In the genomic region with DNA sequence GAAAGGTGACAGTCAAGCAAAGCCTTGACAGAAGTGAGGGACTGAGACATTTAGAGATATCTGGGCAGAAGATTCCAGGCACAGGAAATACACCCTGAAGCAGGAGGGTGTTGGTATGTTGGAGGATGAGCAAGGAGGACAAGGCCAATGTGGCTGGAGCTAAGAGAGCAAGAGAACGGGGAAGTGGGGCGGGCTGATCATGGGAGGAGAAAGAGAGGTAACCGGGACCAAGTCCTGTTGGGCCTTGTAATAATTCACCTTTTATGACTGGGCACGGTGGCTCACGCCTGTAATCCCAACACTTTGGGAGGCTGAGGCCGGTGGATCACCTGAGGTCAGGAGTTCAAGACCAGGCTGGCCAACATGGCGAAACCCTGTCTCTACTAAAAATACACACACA, we compare ENCODE assay signal across 10 cellular contexts. TPM values are rescaled to one million over a fixed set of nuclear protein-coding genes. Genes with fewer than 3 reads are reported as not detected.
A peak's percentile ranks its signal among the peaks of the same experiment; 100 is the strongest.
DNase-seq lines count a peak whose midpoint lies in the region; ATAC-seq and TF ChIP-seq lines count a peak whose summit lies in the region.
"Not testable (repeated sequence)": the region's sequence is repeated elsewhere in the genome, so short reads cannot be mapped to it uniquely, and the experiment has no call there.
"Had no signal": no experiment of that assay in that cellular context is flagged by ENCODE, and none has a peak within 500 bp of the region (broad histone marks: within the 10 kb centered on the region; RNA-seq: fewer than 3 reads in every experiment).

No MANE protein-coding gene starts in this region.

- not testable (repeated sequence) for H3K4me3 Mint-ChIP-seq in Calu3 (ENCODE audit: low read depth, unreplicated experiment); activated T-cell treated with anti-CD3 and anti-CD28 coated beads, Interleukin-2, amount 50 U/mL, for 72 hours; endodermal cell
- peak overlapping the region; percentile 42 for H3K4me3 Mint-ChIP-seq in neural crest cell

- not testable (repeated sequence) for H3K36me3 ChIP-seq in colonic mucosa; endodermal cell (ENCODE audit: control insufficient read depth, insufficient read depth, low read length)

- intact Hi-C loops in Calu3 (cut with micrococcal nuclease; ENCODE audit: unreplicated experiment); colonic mucosa (cut with DNase I); left colon (cut with DNase I, micrococcal nuclease): not testable (repeated sequence)

- not testable (repeated sequence) for H3K27me3 ChIP-seq in colonic mucosa
- H3K27me3 ChIP-seq in endodermal cell (ENCODE audit: control insufficient read depth, insufficient read depth, low read length, poor library complexity, severe bottlenecking), result peaks cover 28% of the 10 kb centered on the region

- H3K36me3 Mint-ChIP-seq in Calu3 (ENCODE audit: insufficient read depth, unreplicated experiment); endodermal cell (ENCODE audit: low read depth); neural crest cell (ENCODE audit: low read depth): not testable (repeated sequence)
- peaks cover 9 to 12% of the 10 kb centered on the region in 2 donors for H3K36me3 Mint-ChIP-seq in activated T-cell treated with anti-CD3 and anti-CD28 coated beads, Interleukin-2, amount 50 U/mL, for 72 hours (ENCODE audit: insufficient read depth in 2 of 2)

- not testable (repeated sequence) for H3K9me3 ChIP-seq in colonic mucosa; endodermal cell (ENCODE audit: control insufficient read depth, low read length)

- CTCF ChIA-PET in Calu3 (lab: Charles Lee), result not testable (repeated sequence)

- DNase-seq in Calu3; activated T-cell treated with anti-CD3 and anti-CD28 coated beads, Interleukin-2, amount 50 U/mL, for 72 hours; left colon; neural crest cell (ENCODE audit: low read depth, low spot score): not testable (repeated sequence)
- peak; percentile 31 for DNase-seq in colonic mucosa
- peak; percentile 20 for DNase-seq in endodermal cell
- DNase-seq in mesenteric fat pad (ENCODE audit: low spot score), result peak; percentile 78

- H3K9ac ChIP-seq in colonic mucosa (ENCODE audit: low read depth in 2 of 2, low read length in 2 of 2); endodermal cell (ENCODE audit: extremely low read depth, low read length, poor library complexity, severe bottlenecking): not testable (repeated sequence)

- 96 to 100% methylated on average over 2 to 6 of the region's 7 CpGs for WGBS in endodermal cell (ENCODE audit: insufficient coverage in 1 of 2, insufficient read length in 1 of 2), 2 experiments

- TF ChIP-seq CTCF in Calu3 (IDR thresholded peaks at IDR 0.05; ENCODE audit: unreplicated experiment); colonic mucosa (IDR thresholded peaks at IDR 0.05); endodermal cell (conservative IDR thresholded peaks at IDR 0.05); neural crest cell (conservative IDR thresholded peaks at IDR 0.05): not testable (repeated sequence)

- not testable (repeated sequence) for H3K4me3 ChIP-seq in colonic mucosa; endodermal cell (ENCODE audit: low read length)

- H3K4me1 ChIP-seq in colonic mucosa; endodermal cell (ENCODE audit: control insufficient read depth, insufficient read depth, low read length): not testable (repeated sequence)

- BruUV-seq in Calu3 (replicated peaks; lab: Mats Ljungman, UMichigan), result not testable (repeated sequence)

- not testable (repeated sequence) for H3K9me3 Mint-ChIP-seq in Calu3 (ENCODE audit: low read depth, unreplicated experiment); activated T-cell treated with anti-CD3 and anti-CD28 coated beads, Interleukin-2, amount 50 U/mL, for 72 hours; endodermal cell; neural crest cell

- not testable (repeated sequence) for H3K27ac ChIP-seq in colonic mucosa; endodermal cell (ENCODE audit: low read depth, low read length)

- H3K27me3 Mint-ChIP-seq in Calu3 (ENCODE audit: unreplicated experiment); neural crest cell (ENCODE audit: low read depth): not testable (repeated sequence)
- H3K27me3 Mint-ChIP-seq in activated T-cell treated with anti-CD3 and anti-CD28 coated beads, Interleukin-2, amount 50 U/mL, for 72 hours (ENCODE audit: low read depth), result peaks cover 18% of the 10 kb centered on the region
- peaks cover 55% of the 10 kb centered on the region for H3K27me3 Mint-ChIP-seq in endodermal cell (ENCODE audit: insufficient read depth)

- peaks cover 25% of the 10 kb centered on the region for H3K4me1 Mint-ChIP-seq in Calu3 (ENCODE audit: low read depth, unreplicated experiment)
- peaks cover 22% of the 10 kb centered on the region for H3K4me1 Mint-ChIP-seq in activated T-cell treated with anti-CD3 and anti-CD28 coated beads, Interleukin-2, amount 50 U/mL, for 72 hours (ENCODE audit: low read depth)
- not testable (repeated sequence) for H3K4me1 Mint-ChIP-seq in endodermal cell, neural crest cell

- not testable (repeated sequence) for ATAC-seq in activated T-cell treated with anti-CD3 and anti-CD28 coated beads, Interleukin-2, amount 50 U/mL, for 72 hours (replicated peaks in 1 of 2)
- peak; percentile 23 for ATAC-seq in left colon

- H3K27ac Mint-ChIP-seq in Calu3 (ENCODE audit: unreplicated experiment), result peak overlapping the region; percentile 13
- H3K27ac Mint-ChIP-seq in activated T-cell treated with anti-CD3 and anti-CD28 coated beads, Interleukin-2, amount 50 U/mL, for 72 hours, result peak overlapping the region; percentile 3
- H3K27ac Mint-ChIP-seq in endodermal cell; neural crest cell (ENCODE audit: unreplicated experiment): not testable (repeated sequence)

RNA-seq across cellular contexts. Expression of gene PLCD1, which starts 4.1 kb away (rescaled TPM):
- total RNA-seq in Calu3 (2022) (7.8 and 9.8 TPM in 2 replicates), colonic mucosa (10 to 100 TPM; 46.8 to 70.0 TPM), endodermal cell (10 to 100 TPM; 54.3 to 66.6 TPM), left colon (100 to 1,000 TPM in 1 of 2 donors, 10 to 100 TPM in 1; 80.2 to 114 TPM), mesenteric fat pad (18.5 TPM), neural crest cell (36.9 and 37.2 TPM in 2 replicates)
- 10 to 100 TPM; 15.4 to 16.8 TPM for total RNA-seq in activated T-cell treated with anti-CD3 and anti-CD28 coated beads, Interleukin-2, amount 50 U/mL, for 72 hours
- polyA plus RNA-seq in endodermal cell (2013, experiment 1 of 2), result 45.4 TPM
- 46.2 TPM for polyA plus RNA-seq in endodermal cell (2013, experiment 2 of 2)

RNA-seq across cellular contexts. Expression of gene DLEC1, which starts 5.4 kb away (rescaled TPM):
- total RNA-seq in Calu3 (2022), result 0.28 and 0.78 TPM in 2 replicates
- under 1 TPM; 0.43 to 0.81 TPM for total RNA-seq in activated T-cell treated with anti-CD3 and anti-CD28 coated beads, Interleukin-2, amount 50 U/mL, for 72 hours
- total RNA-seq in colonic mucosa, result under 1 TPM; 0.52 to 0.56 TPM
- 1 to 10 TPM; 3.9 to 6.0 TPM for total RNA-seq in endodermal cell
- 1.5 TPM for polyA plus RNA-seq in endodermal cell (2013, experiment 1 of 2)
- 0.83 TPM for polyA plus RNA-seq in endodermal cell (2013, experiment 2 of 2)
- 1 to 10 TPM; 1.5 to 2.1 TPM for total RNA-seq in left colon
- total RNA-seq in mesenteric fat pad, result 1.9 TPM
- total RNA-seq in neural crest cell, result 1.1 and 1.3 TPM in 2 replicates
- total RNA-seq: A673, Daoy, G401 had no signal

RNA-seq across cellular contexts. Expression of gene VILL, which starts 43.0 kb away (rescaled TPM):
- total RNA-seq in Calu3 (2022) (52.6 and 86.8 TPM in 2 replicates), colonic mucosa (100 to 1,000 TPM; 155 to 166 TPM), endodermal cell (10 to 100 TPM; 16.0 to 21.3 TPM), left colon (100 to 1,000 TPM; 174 to 184 TPM), mesenteric fat pad (4.3 TPM), neural crest cell (4.9 and 6.2 TPM in 2 replicates)
- total RNA-seq in activated T-cell treated with anti-CD3 and anti-CD28 coated beads, Interleukin-2, amount 50 U/mL, for 72 hours, result 10 to 100 TPM; 12.5 to 16.1 TPM
- 4.4 TPM for polyA plus RNA-seq in endodermal cell (2013, experiment 1 of 2)
- 3.5 TPM for polyA plus RNA-seq in endodermal cell (2013, experiment 2 of 2)
